In the genomic region with DNA sequence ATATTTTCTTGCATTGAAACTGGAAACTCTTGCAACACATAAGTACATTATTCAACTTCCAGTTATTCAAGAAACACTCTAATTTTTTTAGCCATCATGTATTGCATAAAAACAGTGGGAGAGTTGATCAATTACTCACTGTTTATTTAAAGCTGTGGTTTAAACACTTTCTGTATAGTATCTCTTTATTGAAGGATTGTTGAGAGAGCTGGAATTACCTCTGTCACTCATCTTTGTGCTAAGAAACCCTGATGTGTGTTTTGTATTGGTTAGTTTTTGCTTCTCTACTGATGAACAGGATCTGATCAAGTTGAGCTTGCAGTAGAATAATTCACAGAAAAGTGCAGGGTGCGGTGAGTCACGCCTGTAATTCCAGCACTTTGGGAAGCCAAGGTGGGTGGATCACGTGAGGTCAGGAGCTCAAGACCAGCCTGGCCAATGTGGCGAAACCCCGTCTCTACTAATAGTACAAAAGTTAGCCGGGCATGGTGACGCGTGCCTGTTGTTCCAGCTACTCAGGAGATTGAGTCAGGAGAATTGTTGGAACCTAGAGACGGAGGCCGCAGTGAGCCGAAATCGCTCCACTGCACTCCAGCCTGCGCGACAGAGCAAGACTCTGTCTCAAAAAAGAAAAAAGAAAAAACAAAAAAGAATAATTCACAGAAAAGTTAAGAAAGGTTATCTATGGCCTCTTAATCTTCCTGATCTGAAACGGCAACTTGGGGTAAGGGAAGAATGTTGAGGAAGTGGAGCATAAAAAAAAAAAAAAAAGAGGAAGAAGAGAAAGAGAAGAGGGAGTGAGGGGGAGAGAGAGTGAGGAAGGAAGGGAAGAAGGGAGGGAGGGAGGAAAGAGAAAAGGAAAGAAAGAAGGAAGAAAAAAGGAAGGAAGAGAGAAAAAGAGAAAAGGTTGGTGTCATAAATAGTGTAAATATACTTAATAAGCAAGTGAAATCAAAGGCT, we compare ENCODE assay signal across 13 cellular contexts.
DNase-seq lines count a peak whose midpoint lies in the region; ATAC-seq and TF ChIP-seq lines count a peak whose summit lies in the region.
"Had no signal": no experiment of that assay in that cellular context is flagged by ENCODE, and none has a peak within 500 bp of the region (broad histone marks: within the 10 kb centered on the region; RNA-seq: fewer than 3 reads in every experiment).

No MANE protein-coding gene starts in this region.

- H3K4me2 ChIP-seq in HCT116 (ENCODE audit: low read length): peak overlapping the region; percentile 69
- peak overlapping the region; percentile 57 for H3K4me2 ChIP-seq in OCI-LY1 (ENCODE audit: low read length)
- peak overlapping the region; percentile 19 for H3K4me2 ChIP-seq in skeletal muscle satellite cell (ENCODE audit: low read length)
- H3K4me2 ChIP-seq: KMS-11 had no signal

- TF ChIP-seq CTCF in HCT116 (IDR thresholded peaks at IDR 0.05 in 2 of 3, conservative IDR thresholded peaks at IDR 0.05 in 1 of 3; ENCODE audit: borderline replicate concordance in 1 of 3, insufficient read depth in 1 of 3, low read depth in 2 of 3, low read length in 2 of 3) (no peak), OCI-LY1 (IDR thresholded peaks at IDR 0.05; ENCODE audit: low read length) (no peak), HFFc6 (IDR thresholded peaks at IDR 0.05) (no peak), esophagus muscularis mucosa (IDR thresholded peaks at IDR 0.05) (no peak)

- H3K4me1 ChIP-seq in HCT116 (ENCODE audit: control insufficient read depth in 1 of 2, insufficient read depth in 2 of 2, low read length in 2 of 2) (peaks cover 27 to 40% of the 10 kb centered on the region in 2 experiments), OCI-LY1 (ENCODE audit: insufficient read depth, low read length, severe bottlenecking) (peaks cover 70% of the 10 kb centered on the region), skeletal muscle satellite cell (ENCODE audit: control insufficient read depth, insufficient read depth, low read length) (peaks cover 8% of the 10 kb centered on the region), esophagus muscularis mucosa (no peaks in the 10 kb centered on the region)

- H3K27me3 ChIP-seq in HCT116 (ENCODE audit: insufficient read depth, low read length) (no peaks in the 10 kb centered on the region), OCI-LY1 (ENCODE audit: insufficient read depth, low read length) (no peaks in the 10 kb centered on the region), skeletal muscle satellite cell (ENCODE audit: control insufficient read depth, insufficient read depth, low read length) (no peaks in the 10 kb centered on the region), esophagus muscularis mucosa (no peaks in the 10 kb centered on the region)

- peaks cover 0 to 2% of the 10 kb centered on the region in 2 experiments; a peak in 1 of 4 replicates for H3K9me3 ChIP-seq in HCT116 (ENCODE audit: control insufficient read depth in 1 of 2, insufficient read depth in 1 of 2, low read depth in 1 of 2, low read length in 2 of 2)
- no peaks in the 10 kb centered on the region for H3K9me3 ChIP-seq in OCI-LY1 (ENCODE audit: low read length)
- no peaks in the 10 kb centered on the region for H3K9me3 ChIP-seq in skeletal muscle satellite cell (replicated peaks; ENCODE audit: low read length)
- H3K9me3 ChIP-seq in esophagus muscularis mucosa: peaks cover 0 to 8% (median 4%) of the 10 kb centered on the region in 4 donors

- no peak overlapping the region for H3K4me3 Mint-ChIP-seq in dendritic cell treated with granulocyte-macrophage colony-stimulating factor and Interleukin-4, amounts not matched to agents 40 ng/mL and 50 ng/mL, for 4 days
- no peak overlapping the region for H3K4me3 Mint-ChIP-seq in HFFc6
- H3K4me3 Mint-ChIP-seq: immature natural killer cell; T-helper 1 cell treated with Interleukin-12 subunit alpha and Interleukin-12 subunit beta and Interleukin-4 antibody, amounts not matched to agents 30 μg/mL and 1 μg/mL, for 36 hours had no signal

- no peaks in the 10 kb centered on the region for H3K36me3 ChIP-seq in HCT116 (ENCODE audit: control insufficient read depth in 1 of 2, insufficient read depth in 2 of 2, low read length in 2 of 2)
- peaks cover 48% of the 10 kb centered on the region for H3K36me3 ChIP-seq in OCI-LY1 (ENCODE audit: insufficient read depth, low read length)
- H3K36me3 ChIP-seq in skeletal muscle satellite cell (ENCODE audit: insufficient read depth, low read length): no peaks in the 10 kb centered on the region
- H3K36me3 ChIP-seq in esophagus muscularis mucosa: no peaks in the 10 kb centered on the region

- no peaks in the 10 kb centered on the region for H3K27me3 Mint-ChIP-seq in dendritic cell treated with granulocyte-macrophage colony-stimulating factor and Interleukin-4, amounts not matched to agents 40 ng/mL and 50 ng/mL, for 4 days
- peaks cover 5% of the 10 kb centered on the region for H3K27me3 Mint-ChIP-seq in HFFc6 (ENCODE audit: insufficient read depth)

- no TSS peak for BruUV-seq in HCT116 (replicated peaks; lab: Mats Ljungman, UMichigan)

- no peak for TF ChIP-seq RAD21 in HCT116 (IDR thresholded peaks at IDR 0.05; ENCODE audit: low read depth)

- H3K9ac ChIP-seq in HCT116 (ENCODE audit: low read length) (peak overlapping the region; percentile 42), OCI-LY1 (ENCODE audit: low read length) (peak overlapping the region; percentile 50; the same call in 1 of the 2 replicates), skeletal muscle satellite cell (ENCODE audit: low read depth, low read length) (no peak overlapping the region)
- H3K9ac ChIP-seq: KMS-11 had no signal

- H3K27ac ChIP-seq in HCT116 (ENCODE audit: low read depth, low read length): peak overlapping the region; percentile 70
- peak overlapping the region; percentile 94 for H3K27ac ChIP-seq in OCI-LY1 (ENCODE audit: low read depth, low read length, poor library complexity, severe bottlenecking)
- H3K27ac ChIP-seq in esophagus muscularis mucosa (replicated peaks in 1 of 4): no peak overlapping the region
- H3K27ac ChIP-seq: KMS-11 had no signal

- peak; percentile 61 for DNase-seq in HCT116 (ENCODE audit: low read depth, low spot score)
- DNase-seq in HFFc6: no peak
- no peak for DNase-seq in OCI-M2 (lab: John Stamatoyannopoulos, UW; ENCODE audit: unreplicated experiment)
- DNase-seq in esophagus muscularis mucosa (ENCODE audit: extremely low spot score): no peak
- no peak for DNase-seq in left colon
- DNase-seq: immature natural killer cell, NCI-H524 treated with DMSO at 0.1 percent for 48 hours, occipital lobe had no signal

- H3K4me3 ChIP-seq in HCT116 (replicated peaks in 1 of 2; ENCODE audit: low read depth in 1 of 2, low read length in 2 of 2) (peak overlapping the region in 1 of 2 experiments; percentile 38; a peak in 2 of 4 replicates), OCI-LY1 (ENCODE audit: low read depth, low read length, poor library complexity, severe bottlenecking) (peak overlapping the region; percentile 21), skeletal muscle satellite cell (ENCODE audit: low read length) (no peak overlapping the region), esophagus muscularis mucosa (no peak overlapping the region)

- H4K20me1 ChIP-seq in HCT116 (ENCODE audit: insufficient read depth) (no peaks in the 10 kb centered on the region), OCI-LY1 (ENCODE audit: insufficient read depth, low read length) (no peaks in the 10 kb centered on the region)

- ATAC-seq in HCT116: peak; percentile 80
- ATAC-seq in left colon: no peak

- H2AFZ ChIP-seq in HCT116 (ENCODE audit: low read depth, low read length, poor library complexity, severe bottlenecking) (peak overlapping the region; percentile 85), OCI-LY1 (ENCODE audit: low read length) (no peak overlapping the region)

- H3K27ac Mint-ChIP-seq in dendritic cell treated with granulocyte-macrophage colony-stimulating factor and Interleukin-4, amounts not matched to agents 40 ng/mL and 50 ng/mL, for 4 days: peak overlapping the region; percentile 16
- no peak overlapping the region; the same call in 1 of the 2 replicates for H3K27ac Mint-ChIP-seq in HFFc6
- H3K27ac Mint-ChIP-seq: immature natural killer cell; T-helper 1 cell treated with Interleukin-12 subunit alpha and Interleukin-12 subunit beta and Interleukin-4 antibody, amounts not matched to agents 30 μg/mL and 1 μg/mL, for 36 hours had no signal

- no peaks in the 10 kb centered on the region for H3K36me3 Mint-ChIP-seq in dendritic cell treated with granulocyte-macrophage colony-stimulating factor and Interleukin-4, amounts not matched to agents 40 ng/mL and 50 ng/mL, for 4 days (ENCODE audit: low read depth)
- peaks cover 5% of the 10 kb centered on the region for H3K36me3 Mint-ChIP-seq in HFFc6 (ENCODE audit: low read depth)
- H3K36me3 Mint-ChIP-seq: immature natural killer cell had no signal

- POLR2A ChIA-PET in HCT116 (lab: Charles Lee): interaction anchor here (0.8 to 1.7 kb wide), 6 partner anchors 12 to 189 kb away, joined by 3 to 7 read pairs (median 4); a partner anchor contains a TSS

- TF ChIP-seq EP300 in esophagus muscularis mucosa (IDR thresholded peaks at IDR 0.05): no peak

- H3F3A ChIP-seq in OCI-LY1 (ENCODE audit: insufficient read depth, low read length): peaks cover 8% of the 10 kb centered on the region

- peaks cover under 1% of the 10 kb centered on the region for H3K9me3 Mint-ChIP-seq in dendritic cell treated with granulocyte-macrophage colony-stimulating factor and Interleukin-4, amounts not matched to agents 40 ng/mL and 50 ng/mL, for 4 days
- H3K9me3 Mint-ChIP-seq in HFFc6: peaks cover 18% of the 10 kb centered on the region

- peaks cover 37% of the 10 kb centered on the region for H3K4me1 Mint-ChIP-seq in dendritic cell treated with granulocyte-macrophage colony-stimulating factor and Interleukin-4, amounts not matched to agents 40 ng/mL and 50 ng/mL, for 4 days (ENCODE audit: low read depth)
- peaks cover 31% of the 10 kb centered on the region for H3K4me1 Mint-ChIP-seq in HFFc6 (ENCODE audit: low read depth)
- H3K4me1 Mint-ChIP-seq: immature natural killer cell had no signal

- intact Hi-C loops in HCT116 (cut with micrococcal nuclease): no loop called here
- intact Hi-C loops in dendritic cell treated with granulocyte-macrophage colony-stimulating factor and Interleukin-4, amounts not matched to agents 40 ng/mL and 50 ng/mL, for 4 days (cut with micrococcal nuclease): no loop called here
- intact Hi-C loops in esophagus muscularis mucosa (cut with DNase I): no loop called here
- intact Hi-C loops in left colon (cut with DNase I, micrococcal nuclease): no loop called here

- TF ChIP-seq POLR2A in HCT116 (IDR thresholded peaks at IDR 0.05; ENCODE audit: borderline replicate concordance, extremely low read depth, insufficient read depth, insufficient read length): no peak
- no peak for TF ChIP-seq POLR2A in esophagus muscularis mucosa (IDR thresholded peaks at IDR 0.05; ENCODE audit: low read depth)

- no peaks in the 10 kb centered on the region for H3K9me2 ChIP-seq in HCT116 (ENCODE audit: insufficient read depth)
- H3K9me2 ChIP-seq in OCI-LY1 (ENCODE audit: low read depth, low read length): no peaks in the 10 kb centered on the region

- RAD21 ChIA-PET in HCT116 (lab: Charles Lee; ENCODE audit: low non-redundant PET in 1 of 2, low total read pairs in 2 of 2, uncharacterized antibody in 2 of 2, unreplicated experiment in 2 of 2): interaction anchor here in 1 of 2 experiments (1.4 kb wide), 1 partner anchor 48 kb away, joined by 4 read pairs; no protein-coding TSS in a partner anchor

- H3K79me2 ChIP-seq in HCT116 (ENCODE audit: insufficient read depth, low read length) (no peaks in the 10 kb centered on the region), OCI-LY1 (ENCODE audit: insufficient read depth, low read length) (no peaks in the 10 kb centered on the region)

- CTCF ChIA-PET in HCT116 (lab: Charles Lee): interaction anchor here (1.4 to 2.5 kb wide), 3 partner anchors 49 to 188 kb away, joined by 3 to 7 read pairs (median 5); a partner anchor contains a TSS

- 87% methylated on average over 15 of the region's 15 CpGs for WGBS in esophagus muscularis mucosa

Comparison
In these comparisons a context has a peak if more than half of its experiments do, and no peak if none do; other contexts are left out.
1. H3K27ac ChIP-seq: peak in HCT116 (single experiment) and OCI-LY1 (single experiment); none in esophagus muscularis mucosa (0 of 4).
2. H3K4me2 ChIP-seq: peak in every context shown above with its lines; median percentile 69 in HCT116; 57 in OCI-LY1; 19 in skeletal muscle satellite cell.